Comparison of ENCODE assay signal across 2 cellular contexts in the genomic region with DNA sequence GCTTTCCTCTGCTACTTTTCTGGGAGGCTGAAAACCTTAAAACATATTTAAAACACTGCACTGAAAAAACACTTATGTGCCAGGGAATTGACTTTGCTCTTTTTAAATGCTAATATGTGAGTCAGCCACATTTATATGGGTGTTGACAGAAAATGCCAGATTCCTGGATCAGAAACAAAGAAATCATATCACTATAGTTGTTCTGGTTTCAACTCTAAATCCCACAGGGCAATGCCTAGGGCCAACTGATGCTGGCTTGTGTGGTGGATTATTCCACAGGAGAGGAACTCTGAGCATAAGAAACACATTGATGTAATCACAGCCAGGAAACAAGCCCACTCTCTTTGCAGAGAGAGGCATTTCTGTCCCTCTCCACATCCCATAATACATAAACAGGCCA.
TF ChIP-seq lines count a peak whose summit lies in the region.

No MANE protein-coding gene starts in this region.

TF ChIP-seq in GM23338, 12 proteins besides CTCF, POLR2A, EP300 and RAD21:
- TF ChIP-seq, protein P1, sequence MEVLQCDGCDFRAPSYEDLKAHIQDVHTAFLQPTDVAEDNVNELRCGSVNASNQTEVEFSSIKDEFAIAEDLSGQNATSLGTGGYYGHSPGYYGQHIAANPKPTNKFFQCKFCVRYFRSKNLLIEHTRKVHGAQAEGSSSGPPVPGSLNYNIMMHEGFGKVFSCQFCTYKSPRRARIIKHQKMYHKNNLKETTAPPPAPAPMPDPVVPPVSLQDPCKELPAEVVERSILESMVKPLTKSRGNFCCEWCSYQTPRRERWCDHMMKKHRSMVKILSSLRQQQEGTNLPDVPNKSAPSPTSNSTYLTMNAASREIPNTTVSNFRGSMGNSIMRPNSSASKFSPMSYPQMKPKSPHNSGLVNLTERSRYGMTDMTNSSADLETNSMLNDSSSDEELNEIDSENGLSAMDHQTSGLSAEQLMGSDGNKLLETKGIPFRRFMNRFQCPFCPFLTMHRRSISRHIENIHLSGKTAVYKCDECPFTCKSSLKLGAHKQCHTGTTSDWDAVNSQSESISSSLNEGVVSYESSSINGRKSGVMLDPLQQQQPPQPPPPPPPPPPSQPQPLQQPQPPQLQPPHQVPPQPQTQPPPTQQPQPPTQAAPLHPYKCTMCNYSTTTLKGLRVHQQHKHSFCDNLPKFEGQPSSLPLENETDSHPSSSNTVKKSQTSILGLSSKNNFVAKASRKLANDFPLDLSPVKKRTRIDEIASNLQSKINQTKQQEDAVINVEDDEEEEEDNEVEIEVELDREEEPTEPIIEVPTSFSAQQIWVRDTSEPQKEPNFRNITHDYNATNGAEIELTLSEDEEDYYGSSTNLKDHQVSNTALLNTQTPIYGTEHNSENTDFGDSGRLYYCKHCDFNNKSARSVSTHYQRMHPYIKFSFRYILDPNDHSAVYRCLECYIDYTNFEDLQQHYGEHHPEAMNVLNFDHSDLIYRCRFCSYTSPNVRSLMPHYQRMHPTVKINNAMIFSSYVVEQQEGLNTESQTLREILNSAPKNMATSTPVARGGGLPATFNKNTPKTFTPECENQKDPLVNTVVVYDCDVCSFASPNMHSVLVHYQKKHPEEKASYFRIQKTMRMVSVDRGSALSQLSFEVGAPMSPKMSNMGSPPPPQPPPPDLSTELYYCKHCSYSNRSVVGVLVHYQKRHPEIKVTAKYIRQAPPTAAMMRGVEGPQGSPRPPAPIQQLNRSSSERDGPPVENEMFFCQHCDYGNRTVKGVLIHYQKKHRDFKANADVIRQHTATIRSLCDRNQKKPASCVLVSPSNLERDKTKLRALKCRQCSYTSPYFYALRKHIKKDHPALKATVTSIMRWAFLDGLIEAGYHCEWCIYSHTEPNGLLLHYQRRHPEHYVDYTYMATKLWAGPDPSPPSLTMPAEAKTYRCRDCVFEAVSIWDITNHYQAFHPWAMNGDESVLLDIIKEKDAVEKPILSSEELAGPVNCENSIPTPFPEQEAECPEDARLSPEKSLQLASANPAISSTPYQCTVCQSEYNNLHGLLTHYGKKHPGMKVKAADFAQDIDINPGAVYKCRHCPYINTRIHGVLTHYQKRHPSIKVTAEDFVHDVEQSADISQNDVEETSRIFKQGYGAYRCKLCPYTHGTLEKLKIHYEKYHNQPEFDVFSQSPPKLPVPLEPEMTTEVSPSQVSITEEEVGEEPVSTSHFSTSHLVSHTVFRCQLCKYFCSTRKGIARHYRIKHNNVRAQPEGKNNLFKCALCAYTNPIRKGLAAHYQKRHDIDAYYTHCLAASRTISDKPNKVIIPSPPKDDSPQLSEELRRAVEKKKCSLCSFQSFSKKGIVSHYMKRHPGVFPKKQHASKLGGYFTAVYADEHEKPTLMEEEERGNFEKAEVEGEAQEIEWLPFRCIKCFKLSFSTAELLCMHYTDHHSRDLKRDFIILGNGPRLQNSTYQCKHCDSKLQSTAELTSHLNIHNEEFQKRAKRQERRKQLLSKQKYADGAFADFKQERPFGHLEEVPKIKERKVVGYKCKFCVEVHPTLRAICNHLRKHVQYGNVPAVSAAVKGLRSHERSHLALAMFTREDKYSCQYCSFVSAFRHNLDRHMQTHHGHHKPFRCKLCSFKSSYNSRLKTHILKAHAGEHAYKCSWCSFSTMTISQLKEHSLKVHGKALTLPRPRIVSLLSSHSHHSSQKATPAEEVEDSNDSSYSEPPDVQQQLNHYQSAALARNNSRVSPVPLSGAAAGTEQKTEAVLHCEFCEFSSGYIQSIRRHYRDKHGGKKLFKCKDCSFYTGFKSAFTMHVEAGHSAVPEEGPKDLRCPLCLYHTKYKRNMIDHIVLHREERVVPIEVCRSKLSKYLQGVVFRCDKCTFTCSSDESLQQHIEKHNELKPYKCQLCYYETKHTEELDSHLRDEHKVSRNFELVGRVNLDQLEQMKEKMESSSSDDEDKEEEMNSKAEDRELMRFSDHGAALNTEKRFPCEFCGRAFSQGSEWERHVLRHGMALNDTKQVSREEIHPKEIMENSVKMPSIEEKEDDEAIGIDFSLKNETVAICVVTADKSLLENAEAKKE (CRISPR knock-in tag; IDR thresholded peaks at IDR 0.05): no peak
- TF ChIP-seq, protein P2, sequence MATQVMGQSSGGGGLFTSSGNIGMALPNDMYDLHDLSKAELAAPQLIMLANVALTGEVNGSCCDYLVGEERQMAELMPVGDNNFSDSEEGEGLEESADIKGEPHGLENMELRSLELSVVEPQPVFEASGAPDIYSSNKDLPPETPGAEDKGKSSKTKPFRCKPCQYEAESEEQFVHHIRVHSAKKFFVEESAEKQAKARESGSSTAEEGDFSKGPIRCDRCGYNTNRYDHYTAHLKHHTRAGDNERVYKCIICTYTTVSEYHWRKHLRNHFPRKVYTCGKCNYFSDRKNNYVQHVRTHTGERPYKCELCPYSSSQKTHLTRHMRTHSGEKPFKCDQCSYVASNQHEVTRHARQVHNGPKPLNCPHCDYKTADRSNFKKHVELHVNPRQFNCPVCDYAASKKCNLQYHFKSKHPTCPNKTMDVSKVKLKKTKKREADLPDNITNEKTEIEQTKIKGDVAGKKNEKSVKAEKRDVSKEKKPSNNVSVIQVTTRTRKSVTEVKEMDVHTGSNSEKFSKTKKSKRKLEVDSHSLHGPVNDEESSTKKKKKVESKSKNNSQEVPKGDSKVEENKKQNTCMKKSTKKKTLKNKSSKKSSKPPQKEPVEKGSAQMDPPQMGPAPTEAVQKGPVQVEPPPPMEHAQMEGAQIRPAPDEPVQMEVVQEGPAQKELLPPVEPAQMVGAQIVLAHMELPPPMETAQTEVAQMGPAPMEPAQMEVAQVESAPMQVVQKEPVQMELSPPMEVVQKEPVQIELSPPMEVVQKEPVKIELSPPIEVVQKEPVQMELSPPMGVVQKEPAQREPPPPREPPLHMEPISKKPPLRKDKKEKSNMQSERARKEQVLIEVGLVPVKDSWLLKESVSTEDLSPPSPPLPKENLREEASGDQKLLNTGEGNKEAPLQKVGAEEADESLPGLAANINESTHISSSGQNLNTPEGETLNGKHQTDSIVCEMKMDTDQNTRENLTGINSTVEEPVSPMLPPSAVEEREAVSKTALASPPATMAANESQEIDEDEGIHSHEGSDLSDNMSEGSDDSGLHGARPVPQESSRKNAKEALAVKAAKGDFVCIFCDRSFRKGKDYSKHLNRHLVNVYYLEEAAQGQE (IDR thresholded peaks at IDR 0.05; ENCODE audit: unreplicated experiment): no peak
- TF ChIP-seq JUNB (IDR thresholded peaks at IDR 0.05; ENCODE audit: unreplicated experiment) (no peak), EZH2 (IDR thresholded peaks at IDR 0.05; ENCODE audit: low read depth, unreplicated experiment) (no peak)

TF ChIP-seq in H1, 55 proteins besides CTCF, POLR2A, EP300 and RAD21:
- TF ChIP-seq SIX5 (IDR thresholded peaks at IDR 0.05; ENCODE audit: low read depth, low read length): no peak
- TF ChIP-seq CHD2 (IDR thresholded peaks at IDR 0.05; ENCODE audit: low read length): no peak
- no peak for TF ChIP-seq KDM5A (IDR thresholded peaks at IDR 0.05; ENCODE audit: low read length)
- no peak for TF ChIP-seq NANOG (IDR thresholded peaks at IDR 0.05; ENCODE audit: insufficient read depth, low read depth, low read length, poor library complexity, severe bottlenecking)
- no peak for TF ChIP-seq PHF8 (conservative IDR thresholded peaks at IDR 0.05; ENCODE audit: low read depth, low read length)
- TF ChIP-seq SUZ12 (IDR thresholded peaks at IDR 0.05; ENCODE audit: low read length): no peak
- TF ChIP-seq SP4 (IDR thresholded peaks at IDR 0.05; ENCODE audit: low read length): no peak
- no peak for TF ChIP-seq SAP30 (IDR thresholded peaks at IDR 0.05; ENCODE audit: insufficient read depth, insufficient replicate concordance, low read length)
- TF ChIP-seq KDM1A (IDR thresholded peaks at IDR 0.05; ENCODE audit: borderline replicate concordance, low read length): no peak
- TF ChIP-seq GABPA (IDR thresholded peaks at IDR 0.05; ENCODE audit: borderline replicate concordance, insufficient read depth, low read length): no peak
- no peak for TF ChIP-seq CTBP2 (IDR thresholded peaks at IDR 0.05; ENCODE audit: borderline replicate concordance, insufficient read depth, insufficient read length, low read length)
